Comparison of ENCODE assay signal across 8 cellular contexts in the genomic region with DNA sequence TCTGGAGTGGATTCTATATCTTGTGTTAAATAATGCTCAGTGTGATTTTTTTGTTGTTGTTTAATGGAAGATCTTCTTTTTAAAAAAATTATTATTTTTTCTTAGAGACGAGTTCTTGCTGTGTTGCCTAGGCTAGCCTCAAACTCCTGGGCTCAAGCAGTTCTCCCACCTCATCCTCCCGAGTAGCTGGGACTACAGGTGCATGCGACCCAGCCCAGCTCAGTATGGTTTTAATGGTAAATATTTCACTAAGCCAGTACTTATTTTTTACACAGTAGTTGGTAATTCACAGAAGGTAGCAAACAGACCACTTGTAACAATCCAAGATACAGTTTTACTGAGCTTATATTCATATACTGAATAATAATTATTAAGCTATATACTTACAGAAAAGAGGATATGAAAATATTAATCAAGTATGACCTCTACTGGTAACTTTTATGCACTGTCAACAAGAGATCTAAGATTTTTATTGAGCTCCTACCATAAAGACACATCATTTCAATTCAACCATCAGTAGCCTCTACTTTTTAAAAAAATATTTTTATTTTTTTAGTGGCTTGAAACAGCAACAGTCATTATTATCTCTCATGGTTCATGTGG. TPM values are rescaled to one million over a fixed set of nuclear protein-coding genes. Genes with fewer than 3 reads are reported as not detected.
DNase-seq lines count a peak whose midpoint lies in the region; ATAC-seq and TF ChIP-seq lines count a peak whose summit lies in the region.

No MANE protein-coding gene starts in this region.

- ATAC-seq in SK-N-SH treated with all-trans-retinoic acid at 6 μM for 48 hours (peak; percentile 86), heart left ventricle (peak in 3 of 4 donors; percentile 14 to 49 (median 39)), HG03045 (IDR thresholded peaks at IDR 0.05; ENCODE audit: unreplicated experiment) (no peak)

- H3K27ac ChIP-seq in heart left ventricle (peak overlapping the region in 2 of 12 donors; percentile 1 to 58), tibial artery (no peak overlapping the region)

- H3K9me3 ChIP-seq in heart left ventricle = no peaks in the 10 kb centered on the region
- no peaks in the 10 kb centered on the region for H3K9me3 ChIP-seq in tibial artery

- no peaks in the 10 kb centered on the region for H3K27me3 Mint-ChIP-seq in activated T-cell treated with anti-CD3 and anti-CD28 coated beads, Interleukin-2, amount 50 U/mL, for 24 hours

- TF ChIP-seq CTCF in AG09309 (IDR thresholded peaks at IDR 0.05; ENCODE audit: control insufficient read depth, insufficient read depth, low read depth, low read length, missing control alignments) (peak; percentile 34), GM20000 (IDR thresholded peaks at IDR 0.05; ENCODE audit: extremely low read depth, missing control alignments) (peak; percentile 29), heart left ventricle (IDR thresholded peaks at IDR 0.05) (peak; percentile 32 to 76 (median 60)), tibial artery (IDR thresholded peaks at IDR 0.05) (peak; percentile 43 to 55)

- no peak overlapping the region for H3K4me3 Mint-ChIP-seq in activated T-cell treated with anti-CD3 and anti-CD28 coated beads, Interleukin-2, amount 50 U/mL, for 24 hours

- DNase-seq in AG09309 (ENCODE audit: low read depth) = no peak
- DNase-seq in GM20000 (ENCODE audit: low spot score) = peak; percentile 45
- no peak for DNase-seq in heart left ventricle
- DNase-seq in tibial artery = no peak
- no peak for DNase-seq in mucosa of gallbladder (ENCODE audit: low spot score)
- DNase-seq in activated T-cell treated with anti-CD3 and anti-CD28 coated beads, Interleukin-2, amount 50 U/mL, for 24 hours = no peak

- peaks cover 39% of the 10 kb centered on the region for H3K36me3 Mint-ChIP-seq in activated T-cell treated with anti-CD3 and anti-CD28 coated beads, Interleukin-2, amount 50 U/mL, for 24 hours (ENCODE audit: low read depth)

- no peak overlapping the region for H3K27ac Mint-ChIP-seq in activated T-cell treated with anti-CD3 and anti-CD28 coated beads, Interleukin-2, amount 50 U/mL, for 24 hours

- no peaks in the 10 kb centered on the region for H3K9me3 Mint-ChIP-seq in activated T-cell treated with anti-CD3 and anti-CD28 coated beads, Interleukin-2, amount 50 U/mL, for 24 hours

- H3K27me3 ChIP-seq in heart left ventricle (no peaks in the 10 kb centered on the region), tibial artery (no peaks in the 10 kb centered on the region)

- intact Hi-C loops in heart left ventricle (cut with DNase I) = loop anchor here in 9 of 10 donors (1.0 to 10.0 kb wide), 9 partner anchors 50 to 578 kb away; a partner anchor contains a TSS
- intact Hi-C loops in tibial artery (cut with DNase I; ENCODE audit: low total_unique reads) = no loop called here

- peaks cover 0 to 30% (median 10%) of the 10 kb centered on the region in 12 donors for H3K4me1 ChIP-seq in heart left ventricle
- H3K4me1 ChIP-seq in tibial artery = peaks cover 0 to 8% (median 2%) of the 10 kb centered on the region in 4 donors

- 72 to 82% (median 77%) methylated on average over 3 of the region's 3 CpGs for WGBS in heart left ventricle, 4 donors

- H3K4me3 ChIP-seq in AG09309 (ENCODE audit: control insufficient read depth, low read depth, low read length) (no peak overlapping the region), heart left ventricle (no peak overlapping the region), tibial artery (no peak overlapping the region)

- H3K4me1 Mint-ChIP-seq in activated T-cell treated with anti-CD3 and anti-CD28 coated beads, Interleukin-2, amount 50 U/mL, for 24 hours (ENCODE audit: low read depth) = peaks cover 5% of the 10 kb centered on the region

- TF ChIP-seq POLR2A in heart left ventricle (IDR thresholded peaks at IDR 0.05) = no peak

- H3K36me3 ChIP-seq in heart left ventricle = peaks cover 0 to 54% (median 31%) of the 10 kb centered on the region in 9 donors
- peaks cover 0 to 36% (median 19%) of the 10 kb centered on the region in 3 donors for H3K36me3 ChIP-seq in tibial artery

TF ChIP-seq in SK-N-SH treated with all-trans-retinoic acid at 6 μM for 48 hours, 23 proteins besides CTCF, POLR2A, EP300 and RAD21:
- TF ChIP-seq OSR1 (CRISPR knock-in tag; IDR thresholded peaks at IDR 0.05) = no peak
- TF ChIP-seq GLIS3 (CRISPR knock-in tag; IDR thresholded peaks at IDR 0.05) = no peak
- TF ChIP-seq ESRRG (CRISPR knock-in tag; IDR thresholded peaks at IDR 0.05) = no peak
- TF ChIP-seq CSDC2 (CRISPR knock-in tag; IDR thresholded peaks at IDR 0.05) = no peak
- no peak for TF ChIP-seq TOX (CRISPR knock-in tag; IDR thresholded peaks at IDR 0.05; ENCODE audit: borderline replicate concordance)
- TF ChIP-seq RARB (CRISPR knock-in tag; IDR thresholded peaks at IDR 0.05) = no peak
- TF ChIP-seq ZFP3 (CRISPR knock-in tag; IDR thresholded peaks at IDR 0.05) = no peak
- no peak for TF ChIP-seq ZFP30 (CRISPR knock-in tag; IDR thresholded peaks at IDR 0.05)
- TF ChIP-seq ARNTL (CRISPR knock-in tag; IDR thresholded peaks at IDR 0.05; ENCODE audit: borderline replicate concordance, low read depth) = no peak
- TF ChIP-seq BACH2 (CRISPR knock-in tag; IDR thresholded peaks at IDR 0.05; ENCODE audit: borderline replicate concordance) = no peak
- TF ChIP-seq, protein P1, sequence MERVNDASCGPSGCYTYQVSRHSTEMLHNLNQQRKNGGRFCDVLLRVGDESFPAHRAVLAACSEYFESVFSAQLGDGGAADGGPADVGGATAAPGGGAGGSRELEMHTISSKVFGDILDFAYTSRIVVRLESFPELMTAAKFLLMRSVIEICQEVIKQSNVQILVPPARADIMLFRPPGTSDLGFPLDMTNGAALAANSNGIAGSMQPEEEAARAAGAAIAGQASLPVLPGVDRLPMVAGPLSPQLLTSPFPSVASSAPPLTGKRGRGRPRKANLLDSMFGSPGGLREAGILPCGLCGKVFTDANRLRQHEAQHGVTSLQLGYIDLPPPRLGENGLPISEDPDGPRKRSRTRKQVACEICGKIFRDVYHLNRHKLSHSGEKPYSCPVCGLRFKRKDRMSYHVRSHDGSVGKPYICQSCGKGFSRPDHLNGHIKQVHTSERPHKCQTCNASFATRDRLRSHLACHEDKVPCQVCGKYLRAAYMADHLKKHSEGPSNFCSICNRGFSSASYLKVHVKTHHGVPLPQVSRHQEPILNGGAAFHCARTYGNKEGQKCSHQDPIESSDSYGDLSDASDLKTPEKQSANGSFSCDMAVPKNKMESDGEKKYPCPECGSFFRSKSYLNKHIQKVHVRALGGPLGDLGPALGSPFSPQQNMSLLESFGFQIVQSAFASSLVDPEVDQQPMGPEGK (CRISPR knock-in tag; IDR thresholded peaks at IDR 0.05; ENCODE audit: borderline replicate concordance) = no peak
- no peak for TF ChIP-seq ZNF8 (CRISPR knock-in tag; IDR thresholded peaks at IDR 0.05)
- no peak for TF ChIP-seq SNAI2 (CRISPR knock-in tag; IDR thresholded peaks at IDR 0.05)
- TF ChIP-seq TCF4 (CRISPR knock-in tag; IDR thresholded peaks at IDR 0.05; ENCODE audit: borderline replicate concordance) = no peak
- no peak for TF ChIP-seq ISL1 (CRISPR knock-in tag; IDR thresholded peaks at IDR 0.05)

RNA-seq across cellular contexts. Expression of a gene that starts 6.1 kb away (rescaled TPM):
- total RNA-seq in heart left ventricle (1,000 to 10,000 TPM in 3 of 9 donors, 100 to 1,000 TPM in 6; 588 to 1,434 (median 930) TPM), mucosa of gallbladder (880 TPM)
- 1,000 to 10,000 TPM in 1 of 2 donors, 100 to 1,000 TPM in 1; 133 to 1,175 TPM for polyA plus RNA-seq in heart left ventricle

RNA-seq across cellular contexts. Expression of a gene that starts 32.0 kb away (rescaled TPM):
- total RNA-seq in heart left ventricle (10 to 100 TPM; 47.3 to 72.8 (median 52.4) TPM), mucosa of gallbladder (42.1 TPM)
- 10 to 100 TPM; 25.7 to 35.4 TPM for polyA plus RNA-seq in heart left ventricle

RNA-seq across cellular contexts. Expression of a gene that starts 41.7 kb away (rescaled TPM):
- under 1 TPM in 4 of 9 donors, not detected in 5; 0.56 to 1.00 (median 0.70) TPM for total RNA-seq in heart left ventricle
- polyA plus RNA-seq in heart left ventricle = not detected
- 0.26 TPM for total RNA-seq in mucosa of gallbladder
